Comparison of ENCODE assay signal across 2 cellular contexts in genomic region chr9:95316274-95316673, GRCh38.
A peak's percentile ranks its signal among the peaks of the same experiment; 100 is the strongest.
TF ChIP-seq lines count a peak whose summit lies in the region.

No MANE protein-coding gene starts in this region.

TF ChIP-seq in IMR-90, 13 proteins besides CTCF, POLR2A, EP300 and RAD21:
- TF ChIP-seq MAZ (IDR thresholded peaks at IDR 0.05; ENCODE audit: borderline replicate concordance, low read depth, low read length) (no peak), MXI1 (IDR thresholded peaks at IDR 0.05; ENCODE audit: borderline replicate concordance, low read depth, low read length) (no peak), BHLHE40 (IDR thresholded peaks at IDR 0.05; ENCODE audit: low read depth, low read length) (no peak), ELK1 (IDR thresholded peaks at IDR 0.05; ENCODE audit: borderline replicate concordance, low read depth, low read length) (no peak), CHD1 (IDR thresholded peaks at IDR 0.05; ENCODE audit: low read depth, low read length) (no peak), MAFK (IDR thresholded peaks at IDR 0.05; ENCODE audit: low read depth, low read length) (no peak), RFX5 (IDR thresholded peaks at IDR 0.05; ENCODE audit: low read depth, low read length) (no peak), SMC3 (IDR thresholded peaks at IDR 0.05; ENCODE audit: low read depth, low read length) (no peak), CEBPB (IDR thresholded peaks at IDR 0.05; ENCODE audit: low read depth, low read length) (no peak), RCOR1 (IDR thresholded peaks at IDR 0.05; ENCODE audit: insufficient replicate concordance, low read length) (no peak), NFE2L2 (IDR thresholded peaks at IDR 0.05; ENCODE audit: low read depth, low read length) (no peak), FOS (IDR thresholded peaks at IDR 0.05; ENCODE audit: low read depth, low read length) (no peak)
- TF ChIP-seq, protein P1, sequence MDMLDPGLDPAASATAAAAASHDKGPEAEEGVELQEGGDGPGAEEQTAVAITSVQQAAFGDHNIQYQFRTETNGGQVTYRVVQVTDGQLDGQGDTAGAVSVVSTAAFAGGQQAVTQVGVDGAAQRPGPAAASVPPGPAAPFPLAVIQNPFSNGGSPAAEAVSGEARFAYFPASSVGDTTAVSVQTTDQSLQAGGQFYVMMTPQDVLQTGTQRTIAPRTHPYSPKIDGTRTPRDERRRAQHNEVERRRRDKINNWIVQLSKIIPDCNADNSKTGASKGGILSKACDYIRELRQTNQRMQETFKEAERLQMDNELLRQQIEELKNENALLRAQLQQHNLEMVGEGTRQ (IDR thresholded peaks at IDR 0.05; ENCODE audit: low read depth, low read length) = no peak

TF ChIP-seq in GM12878, 131 proteins besides CTCF, POLR2A, EP300 and RAD21:
- no peak for TF ChIP-seq ATF7 (IDR thresholded peaks at IDR 0.05; ENCODE audit: low read depth)
- TF ChIP-seq ELK1 (IDR thresholded peaks at IDR 0.05; ENCODE audit: low read depth, low read length) = no peak
- no peak for TF ChIP-seq YBX1 (IDR thresholded peaks at IDR 0.05)
- TF ChIP-seq ZNF24 (IDR thresholded peaks at IDR 0.05) = no peak
- TF ChIP-seq, protein P2, sequence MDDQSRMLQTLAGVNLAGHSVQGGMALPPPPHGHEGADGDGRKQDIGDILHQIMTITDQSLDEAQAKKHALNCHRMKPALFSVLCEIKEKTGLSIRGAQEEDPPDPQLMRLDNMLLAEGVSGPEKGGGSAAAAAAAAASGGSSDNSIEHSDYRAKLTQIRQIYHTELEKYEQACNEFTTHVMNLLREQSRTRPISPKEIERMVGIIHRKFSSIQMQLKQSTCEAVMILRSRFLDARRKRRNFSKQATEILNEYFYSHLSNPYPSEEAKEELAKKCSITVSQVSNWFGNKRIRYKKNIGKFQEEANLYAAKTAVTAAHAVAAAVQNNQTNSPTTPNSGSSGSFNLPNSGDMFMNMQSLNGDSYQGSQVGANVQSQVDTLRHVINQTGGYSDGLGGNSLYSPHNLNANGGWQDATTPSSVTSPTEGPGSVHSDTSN (IDR thresholded peaks at IDR 0.05; ENCODE audit: insufficient replicate concordance, low read depth, low read length) = peak; percentile 71
- TF ChIP-seq, protein P3, sequence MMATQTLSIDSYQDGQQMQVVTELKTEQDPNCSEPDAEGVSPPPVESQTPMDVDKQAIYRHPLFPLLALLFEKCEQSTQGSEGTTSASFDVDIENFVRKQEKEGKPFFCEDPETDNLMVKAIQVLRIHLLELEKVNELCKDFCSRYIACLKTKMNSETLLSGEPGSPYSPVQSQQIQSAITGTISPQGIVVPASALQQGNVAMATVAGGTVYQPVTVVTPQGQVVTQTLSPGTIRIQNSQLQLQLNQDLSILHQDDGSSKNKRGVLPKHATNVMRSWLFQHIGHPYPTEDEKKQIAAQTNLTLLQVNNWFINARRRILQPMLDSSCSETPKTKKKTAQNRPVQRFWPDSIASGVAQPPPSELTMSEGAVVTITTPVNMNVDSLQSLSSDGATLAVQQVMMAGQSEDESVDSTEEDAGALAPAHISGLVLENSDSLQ (IDR thresholded peaks at IDR 0.05) = peak; percentile 91
